ENCODE assay signal across 8 cellular contexts in the genomic region with DNA sequence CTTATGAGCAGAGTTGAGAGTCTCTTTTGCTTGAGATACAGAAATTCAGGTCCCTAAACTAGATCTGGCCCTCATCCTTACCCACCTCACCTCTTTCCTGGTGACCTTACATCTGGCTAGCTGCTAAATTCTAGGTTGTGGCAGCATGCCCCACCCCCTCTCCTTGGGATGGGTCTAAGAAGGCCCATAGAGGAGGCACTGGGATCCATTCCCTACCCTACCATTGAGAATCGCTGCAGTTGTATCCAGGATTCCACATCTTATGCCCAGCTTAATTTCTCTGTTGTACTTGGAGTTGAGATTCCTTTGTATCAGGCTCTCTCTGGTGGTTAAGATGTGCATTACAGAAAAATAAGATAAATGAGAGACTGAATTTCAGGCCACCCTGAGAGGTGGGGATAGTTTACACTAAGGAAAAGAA. TPM values are rescaled to one million over a fixed set of nuclear protein-coding genes. Genes with fewer than 3 reads are reported as not detected.
DNase-seq lines count a peak whose midpoint lies in the region; ATAC-seq and TF ChIP-seq lines count a peak whose summit lies in the region.

No MANE protein-coding gene starts in this region.

- H3K27ac ChIP-seq in temporal lobe (ENCODE audit: low read depth, low read length): peak overlapping the region; percentile 57

- H3K36me3 Mint-ChIP-seq in MCF 10A (ENCODE audit: insufficient read depth, unreplicated experiment): peaks cover 60% of the 10 kb centered on the region

- H3K36me3 ChIP-seq in kidney epithelial cell (ENCODE audit: control insufficient read depth, insufficient read depth, low read length): peaks cover 3% of the 10 kb centered on the region

- no peak for ATAC-seq in HG03108 (IDR thresholded peaks at IDR 0.05; ENCODE audit: unreplicated experiment)
- no peak for ATAC-seq in GM18867 (IDR thresholded peaks at IDR 0.05; ENCODE audit: unreplicated experiment)

- no peaks in the 10 kb centered on the region for H3K9me3 Mint-ChIP-seq in MCF 10A (ENCODE audit: unreplicated experiment)

- DNase-seq in CD1c-positive myeloid dendritic cell (ENCODE audit: extremely low spot score) (peak; percentile 38), H4 (ENCODE audit: low spot score) (peak; percentile 65), NCI-H82 (lab: John Stamatoyannopoulos, UW) (peak; percentile 76), MCF 10A (ENCODE audit: unreplicated experiment) (peak; percentile 59), kidney epithelial cell (ENCODE audit: low read depth) (no peak)

- no peaks in the 10 kb centered on the region for H3K27me3 Mint-ChIP-seq in MCF 10A (ENCODE audit: insufficient read depth, unreplicated experiment)

- POLR2A ChIA-PET in MCF 10A (lab: Yijun Ruan, JAX): interaction anchor here (0.9 to 1.7 kb wide), 7 partner anchors 9 to 125 kb away, joined by 3 to 8 read pairs (median 5); a partner anchor contains a TSS

- H3K4me3 ChIP-seq in kidney epithelial cell (ENCODE audit: low read depth, low read length): no peak overlapping the region

- H3K4me3 Mint-ChIP-seq in MCF 10A (ENCODE audit: unreplicated experiment): no peak overlapping the region

- H3K4me1 Mint-ChIP-seq in MCF 10A (ENCODE audit: insufficient read depth, unreplicated experiment): peaks cover 18% of the 10 kb centered on the region

- BruUV-seq in MCF 10A (replicated peaks; lab: Mats Ljungman, UMichigan): no TSS peak

- peak; percentile 47 for TF ChIP-seq CTCF in MCF 10A (IDR thresholded peaks at IDR 0.05; ENCODE audit: unreplicated experiment)
- TF ChIP-seq CTCF in kidney epithelial cell (IDR thresholded peaks at IDR 0.05; ENCODE audit: insufficient read depth, low read length, poor library complexity, severe bottlenecking): peak; percentile 38

- intact Hi-C loops in MCF 10A (cut with micrococcal nuclease): loop anchor here (5.0 to 10.0 kb wide), 2 partner anchors 86 to 268 kb away; no protein-coding TSS in a partner anchor

- CTCF ChIA-PET in MCF 10A (lab: Yijun Ruan, JAX): interaction anchor here (0.7 to 1.6 kb wide), 8 partner anchors 9 to 107 kb away, joined by 3 to 9 read pairs (median 4); a partner anchor contains a TSS

- no peaks in the 10 kb centered on the region for H3K27me3 ChIP-seq in kidney epithelial cell (ENCODE audit: control insufficient read depth, insufficient read depth, low read length)

- peak overlapping the region; percentile 55 for H3K27ac Mint-ChIP-seq in MCF 10A (ENCODE audit: low read depth, unreplicated experiment)

RNA-seq across cellular contexts. Expression of a gene that starts 9.5 kb away (rescaled TPM):
- total RNA-seq in H4 (2014; rRNA removed; shearing (Covaris generic)): 8.3 and 10.2 TPM in 2 replicates
- total RNA-seq in MCF 10A (2022) (15.0 and 22.3 TPM in 2 replicates), kidney epithelial cell (5.2 and 5.8 TPM in 2 replicates), temporal lobe (3.2 TPM)

RNA-seq across cellular contexts. Expression of a gene that starts 44.6 kb away (rescaled TPM):
- 33.8 and 33.9 TPM in 2 replicates for total RNA-seq in H4 (2014; rRNA removed; shearing (Covaris generic))
- total RNA-seq in MCF 10A (2022) (86.9 and 109 TPM in 2 replicates), kidney epithelial cell (46.5 and 47.0 TPM in 2 replicates), temporal lobe (26.3 TPM)

RNA-seq across cellular contexts. Expression of a gene that starts 49.6 kb away (rescaled TPM):
- total RNA-seq in H4 (2014; rRNA removed; shearing (Covaris generic)): 67.7 and 75.3 TPM in 2 replicates
- 106 and 107 TPM in 2 replicates for total RNA-seq in MCF 10A (2022)
- total RNA-seq in kidney epithelial cell: 95.8 and 110 TPM in 2 replicates
- 130 TPM for total RNA-seq in temporal lobe
